Comparison of ENCODE assay signal across 27 cellular contexts in the genomic region with DNA sequence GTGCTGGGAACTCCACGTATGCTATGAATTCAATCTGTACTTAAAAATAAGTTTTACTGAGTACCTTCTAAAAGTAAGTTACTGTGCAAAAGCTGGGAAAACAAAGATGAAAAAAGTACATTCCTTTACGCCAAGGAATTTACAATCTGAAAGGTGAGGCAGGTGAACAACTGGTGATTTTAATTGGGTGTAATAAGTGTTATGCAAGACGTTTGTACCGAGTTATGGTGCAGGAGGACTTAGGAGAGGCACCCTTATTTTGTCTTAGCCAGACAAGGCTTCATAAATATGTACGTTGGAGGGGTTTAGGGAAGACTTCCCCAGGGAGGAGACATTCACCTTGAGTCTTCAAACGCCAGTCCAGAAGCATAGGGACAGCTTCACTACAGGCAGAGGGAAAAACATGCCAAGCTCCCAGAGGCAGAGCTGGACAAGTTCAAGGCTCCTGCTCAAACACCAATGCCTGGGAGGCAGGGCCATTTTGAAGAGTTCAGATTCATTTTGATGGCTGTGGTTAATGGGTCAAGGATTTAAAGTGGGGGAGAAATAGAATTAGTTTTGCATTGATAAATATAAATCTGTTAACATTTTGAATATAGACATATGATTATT. TPM values are rescaled to one million over a fixed set of nuclear protein-coding genes. Genes with fewer than 3 reads are reported as not detected.
"Had no signal": no experiment of that assay in that cellular context is flagged by ENCODE, and none has a peak within 500 bp of the region (broad histone marks: within the 10 kb centered on the region; RNA-seq: fewer than 3 reads in every experiment).

No MANE protein-coding gene starts in this region.

- H3K27me3 ChIP-seq: ascending aorta, breast epithelium had no signal

- H3K27ac Mint-ChIP-seq: activated CD4-positive, alpha-beta T cell treated with anti-CD3 and anti-CD28 coated beads, Interleukin-2, amount 10 ng/mL, durations not matched to agents 24 days and 14 days; activated CD8-positive, alpha-beta T cell treated with anti-CD3 and anti-CD28 coated beads for 36 hours; activated naive CD4-positive, alpha-beta T cell treated with anti-CD3 and anti-CD28 coated beads, Interleukin-2, amount 50 U/mL, for 24 hours; activated naive CD8-positive, alpha-beta T cell treated with anti-CD3 and anti-CD28 coated beads, Interleukin-2, amount 10 ng/mL, durations not matched to agents 7 days and 5 days; activated T-cell treated with anti-CD3 and anti-CD28 coated beads, Interleukin-2, amount 50 U/mL, for 24 hours; activated T-helper 2 cell treated with anti-CD3 and anti-CD28 coated beads, Interferon-gamma antibody, Interleukin-2, Interleukin-4, amounts not matched to agents 10 μg/mL and 5 μg/mL and 100 μg/mL, durations not matched to agents 14 hours and 24 hours and 36 hours; T-helper 2 cell treated with Interferon-gamma antibody and Interleukin-4, amounts not matched to agents 5 μg/mL and 100 μg/mL, for 36 hours had no signal

- H3K27ac ChIP-seq: ascending aorta, breast epithelium, PC-9 had no signal

- H3K4me2 ChIP-seq: PC-9 had no signal

- H3K27me3 Mint-ChIP-seq: activated naive CD8-positive, alpha-beta T cell treated with anti-CD3 and anti-CD28 coated beads, Interleukin-2, amount 10 ng/mL, durations not matched to agents 7 days and 5 days had no signal

- H3K4me3 ChIP-seq: ascending aorta, breast epithelium, PC-9 had no signal

- ATAC-seq: activated CD8-positive, alpha-beta T cell treated with anti-CD3 and anti-CD28 coated beads for 36 hours had no signal

- DNase-seq: activated CD4-positive, alpha-beta T cell treated with anti-CD3 and anti-CD28 coated beads, Interleukin-2, amount 10 ng/mL, durations not matched to agents 24 days and 14 days; activated CD4-positive, alpha-beta T cell treated with anti-CD3 and anti-CD28 coated beads, Interleukin-2, amount 50 U/mL, for 4 hours; activated CD8-positive, alpha-beta T cell treated with anti-CD3 and anti-CD28 coated beads for 36 hours; activated gamma-delta T cell; activated naive CD4-positive, alpha-beta T cell treated with Interleukin-2 at 50 U/mL for 16 hours; activated naive CD8-positive, alpha-beta T cell treated with anti-CD3 and anti-CD28 coated beads, Interleukin-2, amount 10 ng/mL, durations not matched to agents 7 days and 5 days; activated T-cell treated with anti-CD3 and anti-CD28 coated beads, Interleukin-2, amount 50 U/mL, for 24 hours; amygdala; Karpas-422; KBM-7; NCI-H1105; NCI-H1417 treated with DMSO at 0.1 percent for 48 hours; NCI-H1694; NCI-H1930; NCI-H2081 treated with DMSO at 0.1 percent for 48 hours; NCI-H226; NCI-H446 treated with DMSO at 0.1 percent for 48 hours; NCI-H524 treated with DMSO at 0.1 percent for 48 hours; PC-9; Right ventricle myocardium superior; SW 1271 had no signal

- H3K4me3 Mint-ChIP-seq: activated CD4-positive, alpha-beta T cell treated with anti-CD3 and anti-CD28 coated beads, Interleukin-2, amount 10 ng/mL, durations not matched to agents 24 days and 14 days; activated CD8-positive, alpha-beta T cell treated with anti-CD3 and anti-CD28 coated beads for 36 hours; activated naive CD4-positive, alpha-beta T cell treated with anti-CD3 and anti-CD28 coated beads, Interleukin-2, amount 50 U/mL, for 24 hours; activated naive CD8-positive, alpha-beta T cell treated with anti-CD3 and anti-CD28 coated beads, Interleukin-2, amount 10 ng/mL, durations not matched to agents 7 days and 5 days; activated T-cell treated with anti-CD3 and anti-CD28 coated beads, Interleukin-2, amount 50 U/mL, for 24 hours; T-helper 2 cell treated with Interferon-gamma antibody and Interleukin-4, amounts not matched to agents 5 μg/mL and 100 μg/mL, for 36 hours had no signal

- H3K36me3 ChIP-seq: ascending aorta, breast epithelium had no signal

- H3K4me1 ChIP-seq: ascending aorta, breast epithelium had no signal

- H2AFZ ChIP-seq: PC-9 had no signal

RNA-seq across cellular contexts. Expression of gene EDN1, which starts 13.7 kb away (rescaled TPM):
- total RNA-seq: OCI-LY7 had no signal
